In genomic region chr11:3649374-3649773, GRCh38 we compare ENCODE assay signal across 15 cellular contexts. TPM values are rescaled to one million over a fixed set of nuclear protein-coding genes. Genes with fewer than 3 reads are reported as not detected.
"Had no signal": no experiment of that assay in that cellular context is flagged by ENCODE, and none has a peak within 500 bp of the region (broad histone marks: within the 10 kb centered on the region; RNA-seq: fewer than 3 reads in every experiment).

No MANE protein-coding gene starts in this region.

RNA-seq across cellular contexts. Expression of gene ART1, which starts 4.4 kb away (rescaled TPM):
- total RNA-seq: activated CD4-positive, alpha-beta memory T cell treated with anti-CD3 and anti-CD28 coated beads, Interleukin-2, amount 10 ng/mL, durations not matched to agents 7 days and 5 days; activated CD4-positive, alpha-beta T cell treated with anti-CD3 and anti-CD28 coated beads for 36 hours; activated CD4-positive, alpha-beta T cell treated with anti-CD3 and anti-CD28 coated beads, Interleukin-2, amount 10 ng/mL, durations not matched to agents 7 days and 5 days; activated CD8-positive, alpha-beta memory T cell treated with anti-CD3 and anti-CD28 coated beads, Interleukin-2, amount 10 ng/mL, durations not matched to agents 7 days and 5 days; activated CD8-positive, alpha-beta T cell treated with anti-CD3 and anti-CD28 coated beads, Interleukin-2, amount 10 ng/mL, durations not matched to agents 7 days and 5 days; activated naive CD8-positive, alpha-beta T cell treated with anti-CD3 and anti-CD28 coated beads, Interleukin-2, amount 10 ng/mL, durations not matched to agents 7 days and 5 days; activated T-helper 2 cell treated with anti-CD3 and anti-CD28 coated beads, Interferon-gamma antibody, Interleukin-2, Interleukin-4, amounts not matched to agents 10 μg/mL and 5 μg/mL and 100 μg/mL, durations not matched to agents 14 hours and 24 hours and 36 hours; bronchial epithelial cell; T-cell; T-helper 1 cell treated with Interleukin-12 subunit alpha and Interleukin-12 subunit beta and Interleukin-4 antibody, amounts not matched to agents 30 ng/mL and 1 ng/mL, for 36 hours; T-helper 17 cell; T-helper 2 cell treated with Interferon-gamma antibody and Interleukin-4, amounts not matched to agents 100 ng/mL and 5 ng/mL, for 36 hours had no signal
- polyA plus RNA-seq: adipose tissue, cardiac muscle cell had no signal

RNA-seq across cellular contexts. Expression of gene ART5, which starts 7.6 kb away (rescaled TPM):
- total RNA-seq: activated CD4-positive, alpha-beta memory T cell treated with anti-CD3 and anti-CD28 coated beads, Interleukin-2, amount 10 ng/mL, durations not matched to agents 7 days and 5 days; activated CD4-positive, alpha-beta T cell treated with anti-CD3 and anti-CD28 coated beads, Interleukin-2, amount 10 ng/mL, durations not matched to agents 7 days and 5 days; activated CD8-positive, alpha-beta memory T cell treated with anti-CD3 and anti-CD28 coated beads, Interleukin-2, amount 10 ng/mL, durations not matched to agents 7 days and 5 days; activated CD8-positive, alpha-beta T cell treated with anti-CD3 and anti-CD28 coated beads, Interleukin-2, amount 10 ng/mL, durations not matched to agents 7 days and 5 days; activated naive CD8-positive, alpha-beta T cell treated with anti-CD3 and anti-CD28 coated beads, Interleukin-2, amount 10 ng/mL, durations not matched to agents 7 days and 5 days; activated T-helper 2 cell treated with anti-CD3 and anti-CD28 coated beads, Interferon-gamma antibody, Interleukin-2, Interleukin-4, amounts not matched to agents 10 μg/mL and 5 μg/mL and 100 μg/mL, durations not matched to agents 14 hours and 24 hours and 36 hours; ascending aorta; bronchial epithelial cell; T-cell; T-helper 1 cell treated with Interleukin-12 subunit alpha and Interleukin-12 subunit beta and Interleukin-4 antibody, amounts not matched to agents 30 ng/mL and 1 ng/mL, for 36 hours; T-helper 17 cell; T-helper 2 cell treated with Interferon-gamma antibody and Interleukin-4, amounts not matched to agents 100 ng/mL and 5 ng/mL, for 36 hours had no signal

RNA-seq across cellular contexts. Expression of gene CHRNA10, which starts 21.8 kb away (rescaled TPM):
- total RNA-seq: ascending aorta had no signal
- polyA plus RNA-seq: cardiac muscle cell had no signal
